ENCODE assay signal across 1 cellular context in the genomic region with DNA sequence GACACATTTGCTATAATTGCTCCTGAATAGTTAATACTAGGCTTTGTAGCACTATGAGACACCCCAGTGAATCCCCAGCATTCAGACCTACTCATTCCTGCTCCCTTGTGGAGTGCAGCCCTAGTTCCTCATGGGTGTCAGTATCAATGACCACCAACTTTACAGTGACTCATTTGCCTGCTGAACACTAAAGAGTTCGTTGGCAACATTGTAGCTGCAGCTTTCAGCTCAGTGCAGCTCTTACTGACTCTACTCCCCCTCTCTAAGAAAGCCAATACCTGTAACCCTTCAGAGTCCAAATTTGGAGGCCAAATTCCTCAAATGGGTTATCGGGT.
A peak's percentile ranks its signal among the peaks of the same experiment; 100 is the strongest.
TF ChIP-seq lines count a peak whose summit lies in the region.

No MANE protein-coding gene starts in this region.

TF ChIP-seq in K562, 482 proteins besides CTCF, POLR2A, EP300 and RAD21 (continued from another document and continues in another):
- TF ChIP-seq, protein P1, sequence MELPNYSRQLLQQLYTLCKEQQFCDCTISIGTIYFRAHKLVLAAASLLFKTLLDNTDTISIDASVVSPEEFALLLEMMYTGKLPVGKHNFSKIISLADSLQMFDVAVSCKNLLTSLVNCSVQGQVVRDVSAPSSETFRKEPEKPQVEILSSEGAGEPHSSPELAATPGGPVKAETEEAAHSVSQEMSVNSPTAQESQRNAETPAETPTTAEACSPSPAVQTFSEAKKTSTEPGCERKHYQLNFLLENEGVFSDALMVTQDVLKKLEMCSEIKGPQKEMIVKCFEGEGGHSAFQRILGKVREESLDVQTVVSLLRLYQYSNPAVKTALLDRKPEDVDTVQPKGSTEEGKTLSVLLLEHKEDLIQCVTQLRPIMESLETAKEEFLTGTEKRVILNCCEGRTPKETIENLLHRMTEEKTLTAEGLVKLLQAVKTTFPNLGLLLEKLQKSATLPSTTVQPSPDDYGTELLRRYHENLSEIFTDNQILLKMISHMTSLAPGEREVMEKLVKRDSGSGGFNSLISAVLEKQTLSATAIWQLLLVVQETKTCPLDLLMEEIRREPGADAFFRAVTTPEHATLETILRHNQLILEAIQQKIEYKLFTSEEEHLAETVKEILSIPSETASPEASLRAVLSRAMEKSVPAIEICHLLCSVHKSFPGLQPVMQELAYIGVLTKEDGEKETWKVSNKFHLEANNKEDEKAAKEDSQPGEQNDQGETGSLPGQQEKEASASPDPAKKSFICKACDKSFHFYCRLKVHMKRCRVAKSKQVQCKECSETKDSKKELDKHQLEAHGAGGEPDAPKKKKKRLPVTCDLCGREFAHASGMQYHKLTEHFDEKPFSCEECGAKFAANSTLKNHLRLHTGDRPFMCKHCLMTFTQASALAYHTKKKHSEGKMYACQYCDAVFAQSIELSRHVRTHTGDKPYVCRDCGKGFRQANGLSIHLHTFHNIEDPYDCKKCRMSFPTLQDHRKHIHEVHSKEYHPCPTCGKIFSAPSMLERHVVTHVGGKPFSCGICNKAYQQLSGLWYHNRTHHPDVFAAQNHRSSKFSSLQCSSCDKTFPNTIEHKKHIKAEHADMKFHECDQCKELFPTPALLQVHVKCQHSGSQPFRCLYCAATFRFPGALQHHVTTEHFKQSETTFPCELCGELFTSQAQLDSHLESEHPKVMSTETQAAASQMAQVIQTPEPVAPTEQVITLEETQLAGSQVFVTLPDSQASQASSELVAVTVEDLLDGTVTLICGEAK (IDR thresholded peaks at IDR 0.05): no peak
- TF ChIP-seq, protein P1 (CRISPR knock-in tag; IDR thresholded peaks at IDR 0.05): no peak
- no peak for TF ChIP-seq MCM2 (IDR thresholded peaks at IDR 0.05; ENCODE audit: low read depth)
- TF ChIP-seq, protein P2, sequence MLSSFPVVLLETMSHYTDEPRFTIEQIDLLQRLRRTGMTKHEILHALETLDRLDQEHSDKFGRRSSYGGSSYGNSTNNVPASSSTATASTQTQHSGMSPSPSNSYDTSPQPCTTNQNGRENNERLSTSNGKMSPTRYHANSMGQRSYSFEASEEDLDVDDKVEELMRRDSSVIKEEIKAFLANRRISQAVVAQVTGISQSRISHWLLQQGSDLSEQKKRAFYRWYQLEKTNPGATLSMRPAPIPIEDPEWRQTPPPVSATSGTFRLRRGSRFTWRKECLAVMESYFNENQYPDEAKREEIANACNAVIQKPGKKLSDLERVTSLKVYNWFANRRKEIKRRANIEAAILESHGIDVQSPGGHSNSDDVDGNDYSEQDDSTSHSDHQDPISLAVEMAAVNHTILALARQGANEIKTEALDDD (IDR thresholded peaks at IDR 0.05): peak; percentile 82
- TF ChIP-seq EGR1 (conservative IDR thresholded peaks at IDR 0.05): no peak
- no peak for TF ChIP-seq ZNF511 (CRISPR knock-in tag; IDR thresholded peaks at IDR 0.05)
- TF ChIP-seq ZNF174 (CRISPR knock-in tag; IDR thresholded peaks at IDR 0.05): no peak
- TF ChIP-seq SMAD3 (CRISPR knock-in tag; conservative IDR thresholded peaks at IDR 0.05): no peak
- no peak for TF ChIP-seq BCOR (IDR thresholded peaks at IDR 0.05)
- no peak for TF ChIP-seq NR2F6 (CRISPR knock-in tag; IDR thresholded peaks at IDR 0.05)
- TF ChIP-seq PRPF4 (IDR thresholded peaks at IDR 0.05; ENCODE audit: insufficient read depth, low read depth, low read length, poor library complexity, severe bottlenecking): no peak
- no peak for TF ChIP-seq ZNF780A (CRISPR knock-in tag; IDR thresholded peaks at IDR 0.05)
- peak in 1 of 2 experiments; percentile 78; a peak in 1 of 3 replicates for TF ChIP-seq CBX3 (IDR thresholded peaks at IDR 0.05; ENCODE audit: borderline replicate concordance in 1 of 2, low read length in 2 of 2)
- no peak for TF ChIP-seq CHD1 (IDR thresholded peaks at IDR 0.05; ENCODE audit: low read length)
- TF ChIP-seq ZNF140 (CRISPR knock-in tag; IDR thresholded peaks at IDR 0.05): no peak
- peak; percentile 26; the same call in 1 of the 2 replicates for TF ChIP-seq DPF2 (IDR thresholded peaks at IDR 0.05)
- no peak for TF ChIP-seq ZNF217 (CRISPR knock-in tag; IDR thresholded peaks at IDR 0.05)
- no peak for TF ChIP-seq ZNF431 (CRISPR knock-in tag; IDR thresholded peaks at IDR 0.05)
- TF ChIP-seq, protein P3, sequence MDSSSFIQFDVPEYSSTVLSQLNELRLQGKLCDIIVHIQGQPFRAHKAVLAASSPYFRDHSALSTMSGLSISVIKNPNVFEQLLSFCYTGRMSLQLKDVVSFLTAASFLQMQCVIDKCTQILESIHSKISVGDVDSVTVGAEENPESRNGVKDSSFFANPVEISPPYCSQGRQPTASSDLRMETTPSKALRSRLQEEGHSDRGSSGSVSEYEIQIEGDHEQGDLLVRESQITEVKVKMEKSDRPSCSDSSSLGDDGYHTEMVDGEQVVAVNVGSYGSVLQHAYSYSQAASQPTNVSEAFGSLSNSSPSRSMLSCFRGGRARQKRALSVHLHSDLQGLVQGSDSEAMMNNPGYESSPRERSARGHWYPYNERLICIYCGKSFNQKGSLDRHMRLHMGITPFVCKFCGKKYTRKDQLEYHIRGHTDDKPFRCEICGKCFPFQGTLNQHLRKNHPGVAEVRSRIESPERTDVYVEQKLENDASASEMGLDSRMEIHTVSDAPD (CRISPR knock-in tag; IDR thresholded peaks at IDR 0.05): no peak
- TF ChIP-seq, protein P4, sequence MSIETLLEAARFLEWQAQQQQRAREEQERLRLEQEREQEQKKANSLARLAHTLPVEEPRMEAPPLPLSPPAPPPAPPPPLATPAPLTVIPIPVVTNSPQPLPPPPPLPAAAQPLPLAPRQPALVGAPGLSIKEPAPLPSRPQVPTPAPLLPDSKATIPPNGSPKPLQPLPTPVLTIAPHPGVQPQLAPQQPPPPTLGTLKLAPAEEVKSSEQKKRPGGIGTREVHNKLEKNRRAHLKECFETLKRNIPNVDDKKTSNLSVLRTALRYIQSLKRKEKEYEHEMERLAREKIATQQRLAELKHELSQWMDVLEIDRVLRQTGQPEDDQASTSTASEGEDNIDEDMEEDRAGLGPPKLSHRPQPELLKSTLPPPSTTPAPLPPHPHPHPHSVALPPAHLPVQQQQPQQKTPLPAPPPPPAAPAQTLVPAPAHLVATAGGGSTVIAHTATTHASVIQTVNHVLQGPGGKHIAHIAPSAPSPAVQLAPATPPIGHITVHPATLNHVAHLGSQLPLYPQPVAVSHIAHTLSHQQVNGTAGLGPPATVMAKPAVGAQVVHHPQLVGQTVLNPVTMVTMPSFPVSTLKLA (conservative IDR thresholded peaks at IDR 0.05): no peak
- TF ChIP-seq, protein P5, sequence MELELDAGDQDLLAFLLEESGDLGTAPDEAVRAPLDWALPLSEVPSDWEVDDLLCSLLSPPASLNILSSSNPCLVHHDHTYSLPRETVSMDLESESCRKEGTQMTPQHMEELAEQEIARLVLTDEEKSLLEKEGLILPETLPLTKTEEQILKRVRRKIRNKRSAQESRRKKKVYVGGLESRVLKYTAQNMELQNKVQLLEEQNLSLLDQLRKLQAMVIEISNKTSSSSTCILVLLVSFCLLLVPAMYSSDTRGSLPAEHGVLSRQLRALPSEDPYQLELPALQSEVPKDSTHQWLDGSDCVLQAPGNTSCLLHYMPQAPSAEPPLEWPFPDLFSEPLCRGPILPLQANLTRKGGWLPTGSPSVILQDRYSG (tag; conservative IDR thresholded peaks at IDR 0.05; ENCODE audit: low read depth): no peak
- no peak for TF ChIP-seq PHB (CRISPR knock-in tag; IDR thresholded peaks at IDR 0.05)
- TF ChIP-seq GMEB1 (CRISPR knock-in tag; IDR thresholded peaks at IDR 0.05): no peak
- TF ChIP-seq FOXP1 (CRISPR knock-in tag; IDR thresholded peaks at IDR 0.05): no peak
- TF ChIP-seq, protein P6, sequence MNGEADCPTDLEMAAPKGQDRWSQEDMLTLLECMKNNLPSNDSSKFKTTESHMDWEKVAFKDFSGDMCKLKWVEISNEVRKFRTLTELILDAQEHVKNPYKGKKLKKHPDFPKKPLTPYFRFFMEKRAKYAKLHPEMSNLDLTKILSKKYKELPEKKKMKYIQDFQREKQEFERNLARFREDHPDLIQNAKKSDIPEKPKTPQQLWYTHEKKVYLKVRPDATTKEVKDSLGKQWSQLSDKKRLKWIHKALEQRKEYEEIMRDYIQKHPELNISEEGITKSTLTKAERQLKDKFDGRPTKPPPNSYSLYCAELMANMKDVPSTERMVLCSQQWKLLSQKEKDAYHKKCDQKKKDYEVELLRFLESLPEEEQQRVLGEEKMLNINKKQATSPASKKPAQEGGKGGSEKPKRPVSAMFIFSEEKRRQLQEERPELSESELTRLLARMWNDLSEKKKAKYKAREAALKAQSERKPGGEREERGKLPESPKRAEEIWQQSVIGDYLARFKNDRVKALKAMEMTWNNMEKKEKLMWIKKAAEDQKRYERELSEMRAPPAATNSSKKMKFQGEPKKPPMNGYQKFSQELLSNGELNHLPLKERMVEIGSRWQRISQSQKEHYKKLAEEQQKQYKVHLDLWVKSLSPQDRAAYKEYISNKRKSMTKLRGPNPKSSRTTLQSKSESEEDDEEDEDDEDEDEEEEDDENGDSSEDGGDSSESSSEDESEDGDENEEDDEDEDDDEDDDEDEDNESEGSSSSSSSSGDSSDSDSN (IDR thresholded peaks at IDR 0.05; ENCODE audit: borderline replicate concordance in 1 of 2, low read depth in 2 of 2, low read length in 2 of 2): no peak
- TF ChIP-seq HNRNPUL1 (IDR thresholded peaks at IDR 0.05; ENCODE audit: low read length): no peak
- peak; percentile 44; the same call in 1 of the 2 replicates for TF ChIP-seq CREM (IDR thresholded peaks at IDR 0.05; ENCODE audit: low read depth)
- no peak for TF ChIP-seq DIDO1 (tag; IDR thresholded peaks at IDR 0.05; ENCODE audit: low read depth)
- TF ChIP-seq CHCHD3 (CRISPR knock-in tag; IDR thresholded peaks at IDR 0.05): no peak
- no peak for TF ChIP-seq ZFP36 (IDR thresholded peaks at IDR 0.05; ENCODE audit: low read depth, low read length, partially characterized antibody)
- no peak for TF ChIP-seq HNRNPL (IDR thresholded peaks at IDR 0.05; ENCODE audit: low read depth, low read length)
- TF ChIP-seq, protein P7, sequence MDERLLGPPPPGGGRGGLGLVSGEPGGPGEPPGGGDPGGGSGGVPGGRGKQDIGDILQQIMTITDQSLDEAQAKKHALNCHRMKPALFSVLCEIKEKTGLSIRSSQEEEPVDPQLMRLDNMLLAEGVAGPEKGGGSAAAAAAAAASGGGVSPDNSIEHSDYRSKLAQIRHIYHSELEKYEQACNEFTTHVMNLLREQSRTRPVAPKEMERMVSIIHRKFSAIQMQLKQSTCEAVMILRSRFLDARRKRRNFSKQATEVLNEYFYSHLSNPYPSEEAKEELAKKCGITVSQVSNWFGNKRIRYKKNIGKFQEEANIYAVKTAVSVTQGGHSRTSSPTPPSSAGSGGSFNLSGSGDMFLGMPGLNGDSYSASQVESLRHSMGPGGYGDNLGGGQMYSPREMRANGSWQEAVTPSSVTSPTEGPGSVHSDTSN (CRISPR knock-in tag; IDR thresholded peaks at IDR 0.05; ENCODE audit: low read depth): no peak
- TF ChIP-seq, protein P7 (tag; conservative IDR thresholded peaks at IDR 0.05; ENCODE audit: low read depth): no peak
- TF ChIP-seq MAZ (CRISPR knock-in tag; conservative IDR thresholded peaks at IDR 0.05 in 1 of 2, IDR thresholded peaks at IDR 0.05 in 1 of 2): no peak; a peak in 1 of 4 replicates
